23 cellular contexts compared by ENCODE assay signal in genomic region chr13:83162493-83162892, GRCh38.
DNase-seq lines count a peak whose midpoint lies in the region; ATAC-seq and TF ChIP-seq lines count a peak whose summit lies in the region.
"Had no signal": no experiment of that assay in that cellular context is flagged by ENCODE, and none has a peak within 500 bp of the region (broad histone marks: within the 10 kb centered on the region; RNA-seq: fewer than 3 reads in every experiment).

No MANE protein-coding gene starts in this region.

- H3K27ac ChIP-seq in cardiac muscle cell (no peak overlapping the region), left ventricle myocardium inferior (replicated peaks) (no peak overlapping the region)
- H3K27ac ChIP-seq: hepatocyte, lower lobe of right lung, neutrophil, SK-N-MC, suprapubic skin had no signal

- ATAC-seq in activated naive CD4-positive, alpha-beta T cell treated with anti-CD3 and anti-CD28 coated beads, Interleukin-2, amount 50 U/mL, for 72 hours: no peak
- ATAC-seq: activated CD8-positive, alpha-beta T cell treated with anti-CD3 and anti-CD28 coated beads, Interleukin-2, amount 10 ng/mL, durations not matched to agents 7 days and 5 days; lower lobe of right lung had no signal

- no peaks in the 10 kb centered on the region for H3K4me1 Mint-ChIP-seq in T-helper 2 cell treated with Interferon-gamma antibody and Interleukin-4, amounts not matched to agents 5 μg/mL and 100 μg/mL, for 36 hours (ENCODE audit: low read depth)

- H3K4me3 Mint-ChIP-seq in T-helper 2 cell treated with Interferon-gamma antibody and Interleukin-4, amounts not matched to agents 5 μg/mL and 100 μg/mL, for 36 hours: no peak overlapping the region
- H3K4me3 Mint-ChIP-seq: activated CD8-positive, alpha-beta T cell treated with anti-CD3 and anti-CD28 coated beads, Interleukin-2, amount 10 ng/mL, durations not matched to agents 7 days and 5 days; activated naive CD4-positive, alpha-beta T cell treated with anti-CD3 and anti-CD28 coated beads for 36 hours had no signal

- H3K27me3 Mint-ChIP-seq in T-helper 2 cell treated with Interferon-gamma antibody and Interleukin-4, amounts not matched to agents 5 μg/mL and 100 μg/mL, for 36 hours (ENCODE audit: low read depth): no peaks in the 10 kb centered on the region

- H3K9me3 Mint-ChIP-seq in activated naive CD4-positive, alpha-beta T cell treated with anti-CD3 and anti-CD28 coated beads, Interleukin-2, amount 50 U/mL, for 72 hours: peaks cover 6 to 16% of the 10 kb centered on the region in 2 donors
- peaks cover 3% of the 10 kb centered on the region for H3K9me3 Mint-ChIP-seq in T-helper 2 cell treated with Interferon-gamma antibody and Interleukin-4, amounts not matched to agents 5 μg/mL and 100 μg/mL, for 36 hours
- H3K9me3 Mint-ChIP-seq: activated naive CD4-positive, alpha-beta T cell treated with anti-CD3 and anti-CD28 coated beads for 36 hours had no signal

- peaks cover 27% of the 10 kb centered on the region for H3K4me1 ChIP-seq in cardiac muscle cell (ENCODE audit: low read depth)
- no peaks in the 10 kb centered on the region for H3K4me1 ChIP-seq in left ventricle myocardium inferior
- H3K4me1 ChIP-seq: lower lobe of right lung, suprapubic skin had no signal

- no peaks in the 10 kb centered on the region for H3K36me3 ChIP-seq in cardiac muscle cell
- no peaks in the 10 kb centered on the region for H3K36me3 ChIP-seq in left ventricle myocardium inferior
- H3K36me3 ChIP-seq: lower lobe of right lung, neutrophil, suprapubic skin had no signal

- H3K9me3 ChIP-seq in cardiac muscle cell (ENCODE audit: low read depth) (no peaks in the 10 kb centered on the region), left ventricle myocardium inferior (replicated peaks) (peaks cover 7% of the 10 kb centered on the region)
- H3K9me3 ChIP-seq: lower lobe of right lung, neutrophil had no signal

- DNase-seq in cardiac muscle cell (ENCODE audit: low read depth in 1 of 2, low spot score in 1 of 2) (peak; percentile 32 to 44), left ventricle myocardium inferior (no peak), RPMI8226 (peak; percentile 54), fibroblast of mammary gland (ENCODE audit: low read depth) (peak; percentile 28), superior temporal gyrus (ENCODE audit: extremely low spot score) (peak; percentile 70), HCEC 1CT (no peak)
- DNase-seq in activated naive CD4-positive, alpha-beta T cell treated with anti-CD3 and anti-CD28 coated beads, Interleukin-2, amount 50 U/mL, for 72 hours (ENCODE audit: low spot score in 2 of 2): no peak
- no peak for DNase-seq in T-helper 2 cell treated with Interferon-gamma antibody and Interleukin-4, amounts not matched to agents 5 μg/mL and 100 μg/mL, for 36 hours (ENCODE audit: low spot score)
- DNase-seq: activated CD8-positive, alpha-beta T cell treated with anti-CD3 and anti-CD28 coated beads, Interleukin-2, amount 10 ng/mL, durations not matched to agents 7 days and 5 days; activated naive CD4-positive, alpha-beta T cell treated with anti-CD3 and anti-CD28 coated beads for 36 hours; activated T-cell treated with anti-CD3 and anti-CD28 coated beads, Interleukin-2, amount 50 U/mL, for 1 hour; C1 segment of cervical spinal cord; central memory CD4-positive, alpha-beta T cell; islet precursor cell; lower lobe of right lung; NCI-H1930; NK-92 treated with Interleukin-12 subunit alpha and Interleukin-12 subunit beta, amount 100 ng/mL, for 24 hours; stimulated activated CD4-positive, alpha-beta T cell treated with anti-CD3 and anti-CD28 coated beads, Interleukin-1b, Interleukin-23, amount 100 ng/mL, for 48 hours had no signal

- TF ChIP-seq CTCF in cardiac muscle cell (IDR thresholded peaks at IDR 0.05; ENCODE audit: low read depth, low read length) (no peak), left ventricle myocardium inferior (IDR thresholded peaks at IDR 0.05; ENCODE audit: borderline replicate concordance) (no peak), fibroblast of mammary gland (conservative IDR thresholded peaks at IDR 0.05; ENCODE audit: control insufficient read depth, insufficient read depth, low read depth, low read length) (no peak)

- H3K27me3 ChIP-seq in cardiac muscle cell (no peaks in the 10 kb centered on the region), left ventricle myocardium inferior (ENCODE audit: low read depth) (no peaks in the 10 kb centered on the region)
- H3K27me3 ChIP-seq: dorsolateral prefrontal cortex, hepatocyte, neutrophil, suprapubic skin had no signal

- H3K4me3 ChIP-seq in cardiac muscle cell (no peak overlapping the region), left ventricle myocardium inferior (no peak overlapping the region), fibroblast of mammary gland (ENCODE audit: control insufficient read depth, low read depth, low read length) (no peak overlapping the region)
- H3K4me3 ChIP-seq: dorsolateral prefrontal cortex, hepatocyte, lower lobe of right lung, SK-N-MC, suprapubic skin had no signal

- no peak overlapping the region for H3K27ac Mint-ChIP-seq in activated naive CD4-positive, alpha-beta T cell treated with anti-CD3 and anti-CD28 coated beads, Interleukin-2, amount 50 U/mL, for 72 hours
- H3K27ac Mint-ChIP-seq in T-helper 2 cell treated with Interferon-gamma antibody and Interleukin-4, amounts not matched to agents 5 μg/mL and 100 μg/mL, for 36 hours: no peak overlapping the region
- H3K27ac Mint-ChIP-seq: activated CD8-positive, alpha-beta T cell treated with anti-CD3 and anti-CD28 coated beads, Interleukin-2, amount 10 ng/mL, durations not matched to agents 7 days and 5 days; activated naive CD4-positive, alpha-beta T cell treated with anti-CD3 and anti-CD28 coated beads for 36 hours had no signal

- intact Hi-C loops in left ventricle myocardium inferior (cut with micrococcal nuclease): no loop called here

- no peaks in the 10 kb centered on the region for H3K36me3 Mint-ChIP-seq in activated naive CD4-positive, alpha-beta T cell treated with anti-CD3 and anti-CD28 coated beads, Interleukin-2, amount 50 U/mL, for 72 hours
- no peaks in the 10 kb centered on the region for H3K36me3 Mint-ChIP-seq in T-helper 2 cell treated with Interferon-gamma antibody and Interleukin-4, amounts not matched to agents 5 μg/mL and 100 μg/mL, for 36 hours (ENCODE audit: low read depth)

Comparison
In these comparisons a context has a peak if more than half of its experiments do, and no peak if none do; other contexts are left out.
1. DNase-seq: peak in cardiac muscle cell (2 of 2), RPMI8226 (single experiment), fibroblast of mammary gland (single experiment) and superior temporal gyrus (single experiment); none in left ventricle myocardium inferior (single experiment), activated naive CD4-positive, alpha-beta T cell treated with anti-CD3 and anti-CD28 coated beads, Interleukin-2, amount 50 U/mL, for 72 hours (0 of 2), HCEC 1CT (single experiment) and T-helper 2 cell treated with Interferon-gamma antibody and Interleukin-4, amounts not matched to agents 5 μg/mL and 100 μg/mL, for 36 hours (single experiment).